Comparison of ENCODE assay signal across 19 cellular contexts in the genomic region with DNA sequence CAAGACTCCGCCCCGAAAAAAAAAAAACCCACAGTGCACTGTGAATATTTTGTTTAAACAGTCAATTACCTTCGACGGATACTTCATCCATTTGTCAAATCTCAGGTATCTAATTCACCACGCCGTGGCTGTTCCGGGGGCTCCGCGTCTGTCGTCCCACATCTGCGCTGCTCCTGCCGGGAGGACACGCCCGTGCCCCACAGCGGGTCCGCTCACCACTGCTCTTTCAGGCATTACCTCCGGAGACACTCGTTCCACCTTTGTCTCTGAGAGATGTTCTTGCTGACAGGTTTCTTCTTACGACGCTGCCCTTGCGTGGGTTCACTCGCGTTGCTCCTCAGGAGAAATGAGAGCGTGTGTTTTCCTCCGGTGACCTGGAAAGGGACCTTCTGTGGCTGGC. TPM values are rescaled to one million over a fixed set of nuclear protein-coding genes. Genes with fewer than 3 reads are reported as not detected.
A peak's percentile ranks its signal among the peaks of the same experiment; 100 is the strongest.
DNase-seq lines count a peak whose midpoint lies in the region; TF ChIP-seq lines count a peak whose summit lies in the region.
"Had no signal": no experiment of that assay in that cellular context is flagged by ENCODE, and none has a peak within 500 bp of the region (broad histone marks: within the 10 kb centered on the region; RNA-seq: fewer than 3 reads in every experiment).

No MANE protein-coding gene starts in this region.

- H3K4me1 Mint-ChIP-seq in activated CD4-positive, alpha-beta T cell treated with anti-CD3 and anti-CD28 coated beads, Interleukin-2, amount 10 ng/mL, durations not matched to agents 24 days and 14 days: peaks cover 35% of the 10 kb centered on the region
- H3K4me1 Mint-ChIP-seq in brain: peaks cover 36% of the 10 kb centered on the region

- H3K4ac ChIP-seq in neuronal stem cell (ENCODE audit: low read length): no peak overlapping the region

- no peaks in the 10 kb centered on the region for H3K9me3 Mint-ChIP-seq in activated CD4-positive, alpha-beta T cell treated with anti-CD3 and anti-CD28 coated beads, Interleukin-2, amount 10 ng/mL, durations not matched to agents 24 days and 14 days
- H3K9me3 Mint-ChIP-seq in brain: peaks cover 0 to 21% (median 3%) of the 10 kb centered on the region in 5 experiments
- H3K9me3 Mint-ChIP-seq: mesothelial cell of epicardium had no signal

- H3K18ac ChIP-seq in neuronal stem cell (ENCODE audit: low read length): no peak overlapping the region

- CTCF ChIA-PET in PC-9 (lab: Charles Lee): no interaction called here

- H2BK5ac ChIP-seq in neuronal stem cell (ENCODE audit: low read length): peak overlapping the region; percentile 84

- POLR2A ChIA-PET in PC-9 (lab: Charles Lee; ENCODE audit: unreplicated experiment): no interaction called here

- no peaks in the 10 kb centered on the region for H4K20me1 ChIP-seq in Loucy (ENCODE audit: insufficient read depth, low read length, poor library complexity, severe bottlenecking)
- no peaks in the 10 kb centered on the region for H4K20me1 ChIP-seq in PC-9 (ENCODE audit: insufficient read depth)

- H2BK120ac ChIP-seq in neuronal stem cell (ENCODE audit: low read depth, low read length): no peak overlapping the region

- peak overlapping the region; percentile 96 for H3K4me2 ChIP-seq in Loucy (ENCODE audit: low read depth, low read length, poor library complexity, severe bottlenecking)
- no peak overlapping the region for H3K4me2 ChIP-seq in neuronal stem cell (ENCODE audit: insufficient read depth, low read length, poor library complexity, severe bottlenecking)
- no peak overlapping the region for H3K4me2 ChIP-seq in PC-9

- no TSS peak for BruUV-seq in PC-9 (replicated peaks; lab: Mats Ljungman, UMichigan)

- peak overlapping the region; percentile 42 for H3K27ac Mint-ChIP-seq in activated CD4-positive, alpha-beta T cell treated with anti-CD3 and anti-CD28 coated beads, Interleukin-2, amount 10 ng/mL, durations not matched to agents 24 days and 14 days
- H3K27ac Mint-ChIP-seq in brain: peak overlapping the region in 4 of 5 experiments; percentile 42 to 87 (median 54)
- H3K27ac Mint-ChIP-seq: mesothelial cell of epicardium had no signal

- no peak overlapping the region for H4K8ac ChIP-seq in neuronal stem cell (ENCODE audit: low read depth, low read length)

- no peak overlapping the region for H3K14ac ChIP-seq in neuronal stem cell (ENCODE audit: low read length)

- H3K4me1 ChIP-seq in Loucy (ENCODE audit: insufficient read depth, low read length, poor library complexity, severe bottlenecking) (peaks cover 53% of the 10 kb centered on the region), neuronal stem cell (ENCODE audit: control insufficient read depth in 2 of 2, insufficient read depth in 1 of 2, low read depth in 1 of 2, low read length in 2 of 2) (peaks cover 0 to 6% of the 10 kb centered on the region in 2 donors), ascending aorta (no peaks in the 10 kb centered on the region), PC-9 (replicated peaks; ENCODE audit: insufficient read depth) (peaks cover 4% of the 10 kb centered on the region; the same call in 1 of the 2 replicates)
- H3K4me1 ChIP-seq: adrenal gland, BE2C had no signal

- WGBS in neuronal stem cell (ENCODE audit: extremely low coverage in 2 of 2, insufficient read length in 2 of 2, insufficient replicate concordance in 1 of 2), 2 donors: no CpG with 5 or more reads among the region's 25 CpGs

- H3K9me3 ChIP-seq in Loucy (ENCODE audit: insufficient read depth, low read depth, low read length): no peaks in the 10 kb centered on the region
- peaks cover 0 to 2% of the 10 kb centered on the region in 2 donors for H3K9me3 ChIP-seq in neuronal stem cell (replicated peaks in 1 of 2; ENCODE audit: control insufficient read depth in 2 of 2, insufficient read depth in 1 of 2, low read depth in 1 of 2, low read length in 2 of 2)
- no peaks in the 10 kb centered on the region for H3K9me3 ChIP-seq in ascending aorta
- H3K9me3 ChIP-seq in PC-9 (ENCODE audit: insufficient read depth, low read depth): peaks cover 4% of the 10 kb centered on the region; the same call in 1 of the 2 replicates
- H3K9me3 ChIP-seq: adrenal gland, BE2C, heart left ventricle had no signal

- TF ChIP-seq CTCF in Loucy (conservative IDR thresholded peaks at IDR 0.05; ENCODE audit: low read length) (no peak), brain (conservative IDR thresholded peaks at IDR 0.05) (no peak), ascending aorta (IDR thresholded peaks at IDR 0.05) (no peak), PC-9 (conservative IDR thresholded peaks at IDR 0.05) (no peak)

- H2BK15ac ChIP-seq in neuronal stem cell (ENCODE audit: low read length): no peak overlapping the region

- no peak overlapping the region for H3K27ac ChIP-seq in neuronal stem cell (replicated peaks; ENCODE audit: low read length)
- no peak overlapping the region for H3K27ac ChIP-seq in ascending aorta
- no peak overlapping the region for H3K27ac ChIP-seq in PC-9
- H3K27ac ChIP-seq: adrenal gland had no signal

- peak overlapping the region; percentile 3 for H2AK5ac ChIP-seq in neuronal stem cell (ENCODE audit: low read depth, low read length)

- peaks cover 6% of the 10 kb centered on the region for H3F3A ChIP-seq in Loucy (ENCODE audit: low read depth)
- H3F3A ChIP-seq in PC-9 (ENCODE audit: insufficient read depth, low read depth): peaks cover 15% of the 10 kb centered on the region

- peaks cover 5% of the 10 kb centered on the region for H3K36me3 Mint-ChIP-seq in activated CD4-positive, alpha-beta T cell treated with anti-CD3 and anti-CD28 coated beads, Interleukin-2, amount 10 ng/mL, durations not matched to agents 24 days and 14 days (ENCODE audit: low read depth)
- H3K36me3 Mint-ChIP-seq in brain: no peaks in the 10 kb centered on the region
- H3K36me3 Mint-ChIP-seq: mesothelial cell of epicardium had no signal

- no peak overlapping the region for H2AFZ ChIP-seq in Loucy (ENCODE audit: low read length)
- no peak overlapping the region for H2AFZ ChIP-seq in neuronal stem cell (ENCODE audit: low read length)
- H2AFZ ChIP-seq in PC-9: no peak overlapping the region

- H3K79me1 ChIP-seq in neuronal stem cell (ENCODE audit: low read depth, low read length): peaks cover 2% of the 10 kb centered on the region

- no peaks in the 10 kb centered on the region for H3K36me3 ChIP-seq in Loucy (ENCODE audit: insufficient read depth, low read length)
- H3K36me3 ChIP-seq in neuronal stem cell (replicated peaks in 1 of 2; ENCODE audit: control insufficient read depth in 2 of 2, insufficient read depth in 2 of 2, low read length in 2 of 2): no peaks in the 10 kb centered on the region
- no peaks in the 10 kb centered on the region for H3K36me3 ChIP-seq in ascending aorta
- no peaks in the 10 kb centered on the region for H3K36me3 ChIP-seq in PC-9 (ENCODE audit: low read depth)
- H3K36me3 ChIP-seq: adrenal gland, BE2C, heart left ventricle had no signal

- no peaks in the 10 kb centered on the region for H3K9me2 ChIP-seq in Loucy (replicated peaks; ENCODE audit: low read depth, low read length)
- no peaks in the 10 kb centered on the region for H3K9me2 ChIP-seq in PC-9 (ENCODE audit: insufficient read depth)

- H3K4me3 Mint-ChIP-seq in activated CD4-positive, alpha-beta T cell treated with anti-CD3 and anti-CD28 coated beads, Interleukin-2, amount 10 ng/mL, durations not matched to agents 24 days and 14 days: no peak overlapping the region
- peak overlapping the region in 1 of 5 experiments; percentile 24 for H3K4me3 Mint-ChIP-seq in brain
- H3K4me3 Mint-ChIP-seq: mesothelial cell of epicardium had no signal

- peaks cover 8% of the 10 kb centered on the region; the same call in 1 of the 2 replicates for H3K79me2 ChIP-seq in Loucy (ENCODE audit: insufficient read depth, low read length)
- no peaks in the 10 kb centered on the region for H3K79me2 ChIP-seq in PC-9 (ENCODE audit: low read depth)

- H3K23ac ChIP-seq in neuronal stem cell (ENCODE audit: low read depth, low read length, poor library complexity): no peak overlapping the region

- intact Hi-C loops in activated CD4-positive, alpha-beta T cell treated with anti-CD3 and anti-CD28 coated beads, Interleukin-2, amount 10 ng/mL, durations not matched to agents 24 days and 14 days (cut with micrococcal nuclease): no loop called here
- intact Hi-C loops in ascending aorta (cut with DNase I) (no loop called here), PC-9 (cut with micrococcal nuclease; ENCODE audit: unreplicated experiment) (no loop called here)

- H3K9ac ChIP-seq in Loucy (ENCODE audit: low read depth, low read length, poor library complexity, severe bottlenecking) (no peak overlapping the region), neuronal stem cell (ENCODE audit: low read depth, low read length, poor library complexity) (no peak overlapping the region)

- H4K91ac ChIP-seq in neuronal stem cell (ENCODE audit: low read depth, low read length, poor library complexity): no peak overlapping the region

- H3K27me3 ChIP-seq in Loucy (ENCODE audit: insufficient read depth, low read length, poor library complexity, severe bottlenecking) (no peaks in the 10 kb centered on the region), neuronal stem cell (ENCODE audit: control insufficient read depth in 3 of 3, insufficient read depth in 3 of 3, low read depth in 1 of 3, low read length in 3 of 3) (peaks cover 0 to 77% (median 0%) of the 10 kb centered on the region in 3 experiments), ascending aorta (no peaks in the 10 kb centered on the region), PC-9 (ENCODE audit: insufficient read depth, low read depth) (peaks cover 44% of the 10 kb centered on the region)
- H3K27me3 ChIP-seq: adrenal gland had no signal

- H2BK12ac ChIP-seq in neuronal stem cell (ENCODE audit: low read length): no peak overlapping the region

- no peak overlapping the region for H3K4me3 ChIP-seq in Loucy (ENCODE audit: low read length, poor library complexity, severe bottlenecking)
- H3K4me3 ChIP-seq in neuronal stem cell (ENCODE audit: low read length in 2 of 2): no peak overlapping the region
- H3K4me3 ChIP-seq in ascending aorta: no peak overlapping the region
- H3K4me3 ChIP-seq in PC-9: no peak overlapping the region
- H3K4me3 ChIP-seq: adrenal gland, heart left ventricle, SK-N-MC had no signal

- no peak for DNase-seq in activated CD4-positive, alpha-beta T cell treated with anti-CD3 and anti-CD28 coated beads, Interleukin-2, amount 10 ng/mL, durations not matched to agents 24 days and 14 days
- no peak for DNase-seq in activated CD4-positive, alpha-beta T cell treated with anti-CD3 and anti-CD28 coated beads for 48 hours
- no peak for DNase-seq in neuronal stem cell (ENCODE audit: low spot score)
- DNase-seq in SW 1271 (lab: John Stamatoyannopoulos, UW): no peak
- no peak for DNase-seq in ascending aorta (ENCODE audit: low spot score in 2 of 2)
- DNase-seq in PC-9: no peak
- DNase-seq: adrenal gland; BE2C; cortex of kidney; DMS 273 treated with DMSO at 0.1 percent for 48 hours; heart left ventricle; NCI-H1105 treated with DMSO at 0.1 percent for 48 hours; NCI-H2081 treated with DMSO at 0.1 percent for 48 hours; NCI-H446 treated with DMSO at 0.1 percent for 48 hours; stimulated activated CD4-positive, alpha-beta T cell treated with anti-CD3 and anti-CD28 coated beads, Interleukin-4, amount 100 ng/mL, for 4 hours had no signal

- H3K27me3 Mint-ChIP-seq in activated CD4-positive, alpha-beta T cell treated with anti-CD3 and anti-CD28 coated beads, Interleukin-2, amount 10 ng/mL, durations not matched to agents 24 days and 14 days: no peaks in the 10 kb centered on the region
- no peaks in the 10 kb centered on the region for H3K27me3 Mint-ChIP-seq in brain

RNA-seq across cellular contexts. Expression of a gene that starts 46.9 kb away (rescaled TPM):
- total RNA-seq in activated CD4-positive, alpha-beta T cell treated with anti-CD3 and anti-CD28 coated beads, Interleukin-2, amount 10 ng/mL, durations not matched to agents 24 days and 14 days: 91.3 and 96.1 TPM in 2 replicates
- 59.3 TPM for polyA plus RNA-seq in brain (ENCODE audit: insufficient read depth, low read depth, low replicate concordance)
- polyA plus RNA-seq in neuronal stem cell (2013, experiment 1 of 2): 61.7 TPM
- polyA plus RNA-seq in neuronal stem cell (2013, experiment 2 of 2): 70.1 TPM
- total RNA-seq in ascending aorta (40.7 TPM), PC-9 (2021) (59.5 and 76.1 TPM in 2 replicates)
